1 cellular context compared by ENCODE assay signal in genomic region chr20:56587307-56588108, GRCh38.
TF ChIP-seq lines count a peak whose summit lies in the region.

No MANE protein-coding gene starts in this region.

TF ChIP-seq in HepG2, 621 proteins besides CTCF, POLR2A, EP300 and RAD21:
- TF ChIP-seq PREB (CRISPR knock-in tag; IDR thresholded peaks at IDR 0.05) = no peak
- TF ChIP-seq MTF1 (CRISPR knock-in tag; IDR thresholded peaks at IDR 0.05) = no peak
- TF ChIP-seq SNAPC2 (CRISPR knock-in tag; IDR thresholded peaks at IDR 0.05) = no peak
- no peak for TF ChIP-seq THAP11 (CRISPR knock-in tag; IDR thresholded peaks at IDR 0.05)
- TF ChIP-seq ZNF839 (CRISPR knock-in tag; IDR thresholded peaks at IDR 0.05; ENCODE audit: borderline replicate concordance) = no peak
- TF ChIP-seq ZKSCAN1 (IDR thresholded peaks at IDR 0.05; ENCODE audit: low read length) = peak; percentile 62; the same call in 1 of the 2 replicates
- no peak for TF ChIP-seq ZNF281 (CRISPR knock-in tag; IDR thresholded peaks at IDR 0.05; ENCODE audit: borderline replicate concordance)
- no peak for TF ChIP-seq ATF1 (CRISPR knock-in tag; IDR thresholded peaks at IDR 0.05)
